In the genomic region with DNA sequence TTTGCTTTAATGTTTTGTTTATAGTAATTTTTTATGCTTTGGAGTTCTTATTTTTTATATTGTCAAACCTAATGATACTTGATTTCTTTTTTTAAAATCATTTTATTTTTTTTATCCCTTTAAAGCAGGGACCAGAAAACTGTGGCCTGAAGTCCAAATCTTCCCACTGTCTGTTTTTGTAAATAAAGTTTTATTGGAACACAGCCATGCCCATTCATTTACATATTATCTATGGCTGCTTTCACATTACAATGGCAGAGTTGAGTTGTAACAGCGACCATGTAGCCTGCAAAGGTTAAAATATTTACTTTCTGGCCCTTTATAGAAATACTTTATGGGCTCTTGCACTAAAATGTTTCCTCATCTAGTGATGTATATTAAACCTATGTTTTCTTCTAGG, we compare ENCODE assay signal across 25 cellular contexts. TPM values are rescaled to one million over a fixed set of nuclear protein-coding genes. Genes with fewer than 3 reads are reported as not detected.
A peak's percentile ranks its signal among the peaks of the same experiment; 100 is the strongest.
DNase-seq lines count a peak whose midpoint lies in the region; ATAC-seq and TF ChIP-seq lines count a peak whose summit lies in the region.
"Had no signal": no experiment of that assay in that cellular context is flagged by ENCODE, and none has a peak within 500 bp of the region (broad histone marks: within the 10 kb centered on the region; RNA-seq: fewer than 3 reads in every experiment).

No MANE protein-coding gene starts in this region.

- no peak overlapping the region for H3K9ac ChIP-seq in OCI-LY1 (ENCODE audit: low read length)

- H3K79me2 ChIP-seq in OCI-LY1 (ENCODE audit: insufficient read depth, low read length): peaks cover 73% of the 10 kb centered on the region

- peaks cover 35% of the 10 kb centered on the region for H3K36me3 ChIP-seq in OCI-LY1 (ENCODE audit: insufficient read depth, low read length)
- H3K36me3 ChIP-seq in heart right ventricle: no peaks in the 10 kb centered on the region
- H3K36me3 ChIP-seq: MG63, Peyer's patch had no signal

- H3K9me3 ChIP-seq in OCI-LY1 (ENCODE audit: low read length): no peaks in the 10 kb centered on the region
- H3K9me3 ChIP-seq in heart right ventricle: no peaks in the 10 kb centered on the region
- H3K9me3 ChIP-seq: A549, MG63, Peyer's patch had no signal

- H3K27me3 ChIP-seq in OCI-LY1 (ENCODE audit: insufficient read depth, low read length): no peaks in the 10 kb centered on the region
- peaks cover 0 to 3% (median 0%) of the 10 kb centered on the region in 7 donors for H3K27me3 ChIP-seq in heart right ventricle
- H3K27me3 ChIP-seq: Peyer's patch had no signal

- H3K27ac ChIP-seq in OCI-LY1 (ENCODE audit: low read depth, low read length, poor library complexity, severe bottlenecking) (peak overlapping the region; percentile 56), heart right ventricle (no peak overlapping the region)
- H3K27ac ChIP-seq: A549, SK-N-MC had no signal

- intact Hi-C loops in heart right ventricle (cut with DNase I): no loop called here

- no peak overlapping the region for H3K4me3 ChIP-seq in OCI-LY1 (ENCODE audit: low read depth, low read length, poor library complexity, severe bottlenecking)
- H3K4me3 ChIP-seq in heart right ventricle: no peak overlapping the region
- H3K4me3 ChIP-seq: A549, MG63, Peyer's patch, SK-N-MC had no signal

- no peak for DNase-seq in activated naive CD8-positive, alpha-beta T cell treated with anti-CD3 and anti-CD28 coated beads for 36 hours
- no peak for DNase-seq in activated naive CD8-positive, alpha-beta T cell treated with anti-CD3 and anti-CD28 coated beads, Interleukin-2, amount 50 U/mL, for 24 hours
- DNase-seq in heart right ventricle (no peak), HCEC 1CT (no peak), NCI-H1694 treated with DMSO at 0.1 percent for 48 hours (lab: John Stamatoyannopoulos, UW) (no peak)
- DNase-seq: DMS53, KBM-7, MG63, NCI-H1694, NCI-H2081, NCI-H2171, NCI-H226, NCI-H510A, NCI-H69, OCI-M1, Peyer's patch, SIG-M5, SW 1271 had no signal

- H2AFZ ChIP-seq in OCI-LY1 (ENCODE audit: low read length): no peak overlapping the region

- WGBS in heart right ventricle, 2 donors: 77% methylated on average over 1 of the region's 1 CpG

- no peaks in the 10 kb centered on the region for H3K9me2 ChIP-seq in OCI-LY1 (ENCODE audit: low read depth, low read length)

- H3K4me1 ChIP-seq in OCI-LY1 (ENCODE audit: insufficient read depth, low read length, severe bottlenecking) (peaks cover 58% of the 10 kb centered on the region), heart right ventricle (peaks cover 0 to 20% (median 2%) of the 10 kb centered on the region in 9 donors)
- H3K4me1 ChIP-seq: A549 had no signal

- H4K20me1 ChIP-seq in OCI-LY1 (ENCODE audit: insufficient read depth, low read length): no peaks in the 10 kb centered on the region

- no peak overlapping the region for H3K4me2 ChIP-seq in OCI-LY1 (ENCODE audit: low read length)
- H3K4me2 ChIP-seq: A549 had no signal

- H3K36me3 Mint-ChIP-seq in activated naive CD8-positive, alpha-beta T cell: peaks cover 31% of the 10 kb centered on the region
- H3K36me3 Mint-ChIP-seq in activated naive CD8-positive, alpha-beta T cell treated with anti-CD3 and anti-CD28 coated beads for 36 hours: peaks cover 55% of the 10 kb centered on the region
- peaks cover 71% of the 10 kb centered on the region for H3K36me3 Mint-ChIP-seq in activated naive CD8-positive, alpha-beta T cell treated with anti-CD3 and anti-CD28 coated beads, Interleukin-2, amount 50 U/mL, for 24 hours (ENCODE audit: low read depth)
- peaks cover 55% of the 10 kb centered on the region for H3K36me3 Mint-ChIP-seq in stimulated activated memory B cell treated with anti-CD40 and anti-IgM and Interleukin-4, amounts not matched to agents 10 μg/mL and 1 μg/mL and 100 μg/mL, for 72 hours

- H3K27ac Mint-ChIP-seq in activated naive CD8-positive, alpha-beta T cell: peak overlapping the region; percentile 47
- H3K27ac Mint-ChIP-seq in activated naive CD8-positive, alpha-beta T cell treated with anti-CD3 and anti-CD28 coated beads for 36 hours: no peak overlapping the region
- peak overlapping the region; percentile 73 for H3K27ac Mint-ChIP-seq in activated naive CD8-positive, alpha-beta T cell treated with anti-CD3 and anti-CD28 coated beads, Interleukin-2, amount 50 U/mL, for 24 hours
- H3K27ac Mint-ChIP-seq in stimulated activated memory B cell treated with anti-CD40 and anti-IgM and Interleukin-4, amounts not matched to agents 10 μg/mL and 1 μg/mL and 100 μg/mL, for 72 hours: peak overlapping the region; percentile 88

- no peaks in the 10 kb centered on the region for H3K27me3 Mint-ChIP-seq in activated naive CD8-positive, alpha-beta T cell
- no peaks in the 10 kb centered on the region for H3K27me3 Mint-ChIP-seq in activated naive CD8-positive, alpha-beta T cell treated with anti-CD3 and anti-CD28 coated beads for 36 hours
- H3K27me3 Mint-ChIP-seq in activated naive CD8-positive, alpha-beta T cell treated with anti-CD3 and anti-CD28 coated beads, Interleukin-2, amount 50 U/mL, for 24 hours: no peaks in the 10 kb centered on the region
- H3K27me3 Mint-ChIP-seq in stimulated activated memory B cell treated with anti-CD40 and anti-IgM and Interleukin-4, amounts not matched to agents 10 μg/mL and 1 μg/mL and 100 μg/mL, for 72 hours: no peaks in the 10 kb centered on the region

- H3F3A ChIP-seq in OCI-LY1 (ENCODE audit: insufficient read depth, low read length): peaks cover 9% of the 10 kb centered on the region

- no peak for TF ChIP-seq CTCF in OCI-LY1 (IDR thresholded peaks at IDR 0.05; ENCODE audit: low read length)
- TF ChIP-seq CTCF in heart right ventricle (IDR thresholded peaks at IDR 0.05): no peak

- ATAC-seq in activated naive CD8-positive, alpha-beta T cell treated with anti-CD3 and anti-CD28 coated beads, Interleukin-2, amount 50 U/mL, for 24 hours: no peak
- ATAC-seq in stimulated activated memory B cell treated with anti-CD40 and anti-IgM and Interleukin-4, amounts not matched to agents 10 μg/mL and 1 μg/mL and 100 μg/mL, for 72 hours: no peak
- ATAC-seq in heart right ventricle: no peak
- ATAC-seq: A549, HepG2 had no signal

- H3K4me1 Mint-ChIP-seq in activated naive CD8-positive, alpha-beta T cell (ENCODE audit: low read depth): peaks cover 62% of the 10 kb centered on the region
- peaks cover 49% of the 10 kb centered on the region for H3K4me1 Mint-ChIP-seq in activated naive CD8-positive, alpha-beta T cell treated with anti-CD3 and anti-CD28 coated beads for 36 hours
- peaks cover 80% of the 10 kb centered on the region for H3K4me1 Mint-ChIP-seq in activated naive CD8-positive, alpha-beta T cell treated with anti-CD3 and anti-CD28 coated beads, Interleukin-2, amount 50 U/mL, for 24 hours
- H3K4me1 Mint-ChIP-seq in stimulated activated memory B cell treated with anti-CD40 and anti-IgM and Interleukin-4, amounts not matched to agents 10 μg/mL and 1 μg/mL and 100 μg/mL, for 72 hours: peaks cover 79% of the 10 kb centered on the region

- no peak overlapping the region for H3K4me3 Mint-ChIP-seq in activated naive CD8-positive, alpha-beta T cell
- H3K4me3 Mint-ChIP-seq in activated naive CD8-positive, alpha-beta T cell treated with anti-CD3 and anti-CD28 coated beads for 36 hours: no peak overlapping the region
- H3K4me3 Mint-ChIP-seq in activated naive CD8-positive, alpha-beta T cell treated with anti-CD3 and anti-CD28 coated beads, Interleukin-2, amount 50 U/mL, for 24 hours: no peak overlapping the region
- H3K4me3 Mint-ChIP-seq in stimulated activated memory B cell treated with anti-CD40 and anti-IgM and Interleukin-4, amounts not matched to agents 10 μg/mL and 1 μg/mL and 100 μg/mL, for 72 hours: peak overlapping the region; percentile 3

- H3K9me3 Mint-ChIP-seq in activated naive CD8-positive, alpha-beta T cell (ENCODE audit: low read depth): no peaks in the 10 kb centered on the region
- H3K9me3 Mint-ChIP-seq in activated naive CD8-positive, alpha-beta T cell treated with anti-CD3 and anti-CD28 coated beads for 36 hours: no peaks in the 10 kb centered on the region
- peaks cover 3% of the 10 kb centered on the region for H3K9me3 Mint-ChIP-seq in activated naive CD8-positive, alpha-beta T cell treated with anti-CD3 and anti-CD28 coated beads, Interleukin-2, amount 50 U/mL, for 24 hours
- H3K9me3 Mint-ChIP-seq in stimulated activated memory B cell treated with anti-CD40 and anti-IgM and Interleukin-4, amounts not matched to agents 10 μg/mL and 1 μg/mL and 100 μg/mL, for 72 hours: peaks cover 3% of the 10 kb centered on the region

RNA-seq across cellular contexts. Expression of a gene that starts 42.3 kb away (rescaled TPM):
- 10 to 100 TPM; 65.3 to 65.4 TPM for total RNA-seq in activated naive CD8-positive, alpha-beta T cell treated with anti-CD3 and anti-CD28 coated beads for 36 hours
- 10 to 100 TPM in 2 of 10 donors, 1 to 10 TPM in 8; 2.7 to 13.8 (median 6.6) TPM for total RNA-seq in heart right ventricle
- polyA plus RNA-seq in heart right ventricle: 1 to 10 TPM; 2.5 to 5.4 TPM
- total RNA-seq: G401 had no signal

Comparison
In these comparisons a context has a peak if more than half of its experiments do, and no peak if none do; other contexts are left out.
1. RNA of a gene that starts 42.3 kb away (total RNA-seq): 65.3 to 65.4 TPM in activated naive CD8-positive, alpha-beta T cell treated with anti-CD3 and anti-CD28 coated beads for 36 hours; 2.7 to 13.8 TPM in heart right ventricle; every median in the first group is over 4 times any median in the second.